Comparison of ENCODE assay signal across 28 cellular contexts in the genomic region with DNA sequence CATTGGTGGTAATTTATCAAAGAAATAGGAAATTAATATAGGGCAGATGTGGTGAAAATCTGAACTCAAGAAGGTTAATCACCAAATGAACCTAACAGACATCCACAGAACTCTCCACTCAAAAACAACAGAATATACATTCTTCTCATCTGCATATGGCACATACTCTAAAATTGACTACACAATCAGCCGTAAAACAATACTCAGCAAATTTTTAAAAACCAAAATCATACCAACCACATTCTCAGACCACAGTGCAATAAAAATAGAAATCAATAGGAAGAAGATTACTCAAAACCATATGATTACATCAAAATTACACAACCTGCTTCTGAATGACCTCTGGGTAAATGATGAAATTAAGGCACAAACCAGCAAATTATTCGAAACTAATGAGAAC.
"Had no signal": no experiment of that assay in that cellular context is flagged by ENCODE, and none has a peak within 500 bp of the region (broad histone marks: within the 10 kb centered on the region; RNA-seq: fewer than 3 reads in every experiment).

No MANE protein-coding gene starts in this region.

- H3K4me2 ChIP-seq: neural progenitor cell, smooth muscle cell had no signal

- H3K4me1 Mint-ChIP-seq: activated naive CD8-positive, alpha-beta T cell treated with anti-CD3 and anti-CD28 coated beads, Interleukin-2, amount 10 ng/mL, durations not matched to agents 7 days and 5 days; mesothelial cell of epicardium; naive thymus-derived CD8-positive, alpha-beta T cell; neural progenitor cell had no signal

- H3K9me3 Mint-ChIP-seq: activated naive CD8-positive, alpha-beta T cell treated with anti-CD3 and anti-CD28 coated beads, Interleukin-2, amount 10 ng/mL, durations not matched to agents 7 days and 5 days; activated T-cell treated with anti-CD3 and anti-CD28 coated beads, Interleukin-2, amount 50 U/mL, for 24 hours; activated T-helper 2 cell treated with anti-CD3 and anti-CD28 coated beads, Interferon-gamma antibody, Interleukin-2, Interleukin-4, amounts not matched to agents 10 μg/mL and 5 μg/mL and 100 μg/mL, durations not matched to agents 14 hours and 24 hours and 36 hours; dendritic cell treated with granulocyte-macrophage colony-stimulating factor and Interleukin-4, amounts not matched to agents 40 ng/mL and 50 ng/mL, for 4 days; naive thymus-derived CD8-positive, alpha-beta T cell; stimulated activated memory B cell treated with anti-CD40 and anti-IgM and Interleukin-4, amounts not matched to agents 10 μg/mL and 1 μg/mL and 100 μg/mL, for 72 hours; T-helper 2 cell treated with Interferon-gamma antibody and Interleukin-4, amounts not matched to agents 5 μg/mL and 100 μg/mL, for 36 hours had no signal

- H3K27ac Mint-ChIP-seq: activated naive CD8-positive, alpha-beta T cell treated with anti-CD3 and anti-CD28 coated beads, Interleukin-2, amount 10 ng/mL, durations not matched to agents 7 days and 5 days; activated T-cell treated with anti-CD3 and anti-CD28 coated beads, Interleukin-2, amount 50 U/mL, for 24 hours; activated T-helper 2 cell treated with anti-CD3 and anti-CD28 coated beads, Interferon-gamma antibody, Interleukin-2, Interleukin-4, amounts not matched to agents 10 μg/mL and 5 μg/mL and 100 μg/mL, durations not matched to agents 14 hours and 24 hours and 36 hours; dendritic cell treated with granulocyte-macrophage colony-stimulating factor and Interleukin-4, amounts not matched to agents 40 ng/mL and 50 ng/mL, for 4 days; mesothelial cell of epicardium; naive thymus-derived CD8-positive, alpha-beta T cell; neural progenitor cell; stimulated activated memory B cell treated with anti-CD40 and anti-IgM and Interleukin-4, amounts not matched to agents 10 μg/mL and 1 μg/mL and 100 μg/mL, for 72 hours; T-helper 2 cell treated with Interferon-gamma antibody and Interleukin-4, amounts not matched to agents 5 μg/mL and 100 μg/mL, for 36 hours had no signal

- H3K36me3 Mint-ChIP-seq: activated naive CD8-positive, alpha-beta T cell treated with anti-CD3 and anti-CD28 coated beads, Interleukin-2, amount 10 ng/mL, durations not matched to agents 7 days and 5 days; mesothelial cell of epicardium; naive thymus-derived CD8-positive, alpha-beta T cell; neural progenitor cell; stimulated activated memory B cell treated with anti-CD40 and anti-IgM and Interleukin-4, amounts not matched to agents 10 μg/mL and 1 μg/mL and 100 μg/mL, for 72 hours had no signal

- H3K4me1 ChIP-seq: left ventricle myocardium inferior, neural progenitor cell, sigmoid colon, stomach, suprapubic skin, tibial nerve had no signal

- FAIRE-seq: bronchial epithelial cell, TTC549 had no signal

- H3K9me3 ChIP-seq: sigmoid colon, stomach had no signal

- ATAC-seq: naive thymus-derived CD8-positive, alpha-beta T cell; stimulated activated memory B cell treated with anti-CD40 and anti-IgM and Interleukin-4, amounts not matched to agents 10 μg/mL and 1 μg/mL and 100 μg/mL, for 72 hours had no signal

- H3K4me3 Mint-ChIP-seq: activated naive CD8-positive, alpha-beta T cell treated with anti-CD3 and anti-CD28 coated beads, Interleukin-2, amount 10 ng/mL, durations not matched to agents 7 days and 5 days; activated T-cell treated with anti-CD3 and anti-CD28 coated beads, Interleukin-2, amount 50 U/mL, for 24 hours; dendritic cell treated with granulocyte-macrophage colony-stimulating factor and Interleukin-4, amounts not matched to agents 40 ng/mL and 50 ng/mL, for 4 days; mesothelial cell of epicardium; naive thymus-derived CD8-positive, alpha-beta T cell; neural progenitor cell; stimulated activated memory B cell treated with anti-CD40 and anti-IgM and Interleukin-4, amounts not matched to agents 10 μg/mL and 1 μg/mL and 100 μg/mL, for 72 hours; T-helper 2 cell treated with Interferon-gamma antibody and Interleukin-4, amounts not matched to agents 5 μg/mL and 100 μg/mL, for 36 hours had no signal

- H3K27ac ChIP-seq: left ventricle myocardium inferior, neural progenitor cell, sigmoid colon, stomach, suprapubic skin, tibial nerve had no signal

- H3K4me3 ChIP-seq: left ventricle myocardium inferior, neural progenitor cell, sigmoid colon, smooth muscle cell, stomach, suprapubic skin, tibial nerve had no signal

- DNase-seq: activated CD4-positive, alpha-beta T cell treated with anti-CD3 and anti-CD28 coated beads for 1 hour; activated CD8-positive, alpha-beta memory T cell treated with anti-CD3 and anti-CD28 coated beads for 24 hours; activated CD8-positive, alpha-beta memory T cell treated with anti-CD3 and anti-CD28 coated beads, Interleukin-2, amount 50 U/mL, for 4 hours; activated naive CD4-positive, alpha-beta T cell; activated naive CD8-positive, alpha-beta T cell treated with anti-CD3 and anti-CD28 coated beads, Interleukin-2, amount 10 ng/mL, durations not matched to agents 7 days and 5 days; activated T-cell treated with anti-CD3 and anti-CD28 coated beads, Interleukin-2, amount 50 U/mL, for 24 hours; amniotic stem cell; effector CD8-positive, alpha-beta T cell; erythroblast; foreskin melanocyte; glutamatergic neuron; hypothalamus; left ventricle myocardium inferior; naive thymus-derived CD8-positive, alpha-beta T cell; sigmoid colon; stimulated activated CD4-positive, alpha-beta T cell treated with anti-CD3 and anti-CD28 coated beads, Interleukin-15, amount 100 ng/mL, for 24 hours; stomach had no signal
